Comparison of ENCODE assay signal across 15 cellular contexts in the genomic region with DNA sequence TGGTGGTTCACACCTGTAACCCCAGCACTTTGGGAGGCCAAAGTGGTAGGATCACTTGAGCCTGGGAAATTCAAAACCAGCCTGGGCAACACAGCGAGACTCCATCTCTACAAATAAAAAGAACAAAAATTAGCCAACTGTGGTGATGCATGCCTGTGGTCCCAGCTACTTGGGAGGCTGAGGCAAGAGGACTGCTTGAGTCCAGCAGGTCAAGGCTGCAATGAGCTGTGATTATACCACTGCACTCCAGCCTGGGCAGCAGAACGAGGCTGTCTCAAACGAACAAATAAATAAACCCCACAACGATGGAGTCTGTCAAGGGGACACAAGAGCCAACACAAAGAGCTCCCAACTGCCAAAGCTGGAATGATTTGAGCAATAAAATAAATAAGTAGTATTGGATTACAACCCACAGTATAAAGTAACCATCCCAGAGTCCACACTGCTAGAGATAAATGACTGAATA. TPM values are rescaled to one million over a fixed set of nuclear protein-coding genes. Genes with fewer than 3 reads are reported as not detected.
A peak's percentile ranks its signal among the peaks of the same experiment; 100 is the strongest.
DNase-seq lines count a peak whose midpoint lies in the region; ATAC-seq and TF ChIP-seq lines count a peak whose summit lies in the region.
"Had no signal": no experiment of that assay in that cellular context is flagged by ENCODE, and none has a peak within 500 bp of the region (broad histone marks: within the 10 kb centered on the region; RNA-seq: fewer than 3 reads in every experiment).

No MANE protein-coding gene starts in this region.

- H3K9me2 ChIP-seq in PC-3 (replicated peaks; ENCODE audit: low read length), result no peaks in the 10 kb centered on the region

- no peaks in the 10 kb centered on the region for H3K27me3 ChIP-seq in PC-3 (ENCODE audit: low read length)

- no peak overlapping the region for H3K9ac ChIP-seq in PC-3 (ENCODE audit: low read length)

- no peaks in the 10 kb centered on the region for H4K20me1 ChIP-seq in PC-3 (ENCODE audit: low read length)

- no peaks in the 10 kb centered on the region for H3K9me3 ChIP-seq in PC-3 (ENCODE audit: low read length)

- POLR2A ChIA-PET in PC-3 (lab: Charles Lee; ENCODE audit: unreplicated experiment), result no interaction called here
- POLR2A ChIA-PET in GM10248 (lab: Yijun Ruan, JAX), result no interaction called here

- H3F3A ChIP-seq in PC-3 (ENCODE audit: low read length, unreplicated experiment), result no peaks in the 10 kb centered on the region

- BruUV-seq in PC-3 (replicated peaks; lab: Mats Ljungman, UMichigan), result no TSS peak

- TF ChIP-seq CTCF in PC-3 (conservative IDR thresholded peaks at IDR 0.05; ENCODE audit: low read depth, low read length) (no peak), GM10248 (IDR thresholded peaks at IDR 0.05; ENCODE audit: control extremely low read depth, extremely low read depth, low read depth, missing control alignments) (no peak)

- H3K36me3 ChIP-seq in PC-3 (ENCODE audit: low read depth, low read length), result no peaks in the 10 kb centered on the region

- H3K79me2 ChIP-seq in PC-3 (ENCODE audit: low read length), result peaks cover 34% of the 10 kb centered on the region

- no peaks in the 10 kb centered on the region for H3K4me1 ChIP-seq in PC-3 (ENCODE audit: insufficient read depth, low read length)

- no peak overlapping the region for H3K27ac ChIP-seq in PC-3 (ENCODE audit: low read length)
- H3K27ac ChIP-seq: VCaP had no signal

- H3K4me3 ChIP-seq in PC-3 (ENCODE audit: low read length), result no peak overlapping the region

- H3K4me2 ChIP-seq in PC-3 (ENCODE audit: low read length), result no peak overlapping the region

- peak; percentile 17 for DNase-seq in NCI-H1105 treated with DMSO at 0.1 percent for 48 hours (lab: John Stamatoyannopoulos, UW)
- DNase-seq in NCI-H1105 (lab: John Stamatoyannopoulos, UW), result no peak
- no peak for DNase-seq in PC-3
- DNase-seq in iris pigment epithelial cell (ENCODE audit: low read depth), result peak; percentile 70
- peak; percentile 13 for DNase-seq in superior temporal gyrus (ENCODE audit: extremely low spot score)
- no peak for DNase-seq in SKM-1 treated with dmso at 0.1 percent for 144 hours (lab: John Stamatoyannopoulos, UW; ENCODE audit: unreplicated experiment)
- no peak for DNase-seq in GM10248 (ENCODE audit: extremely low spot score)
- DNase-seq in amygdala (lab: John Stamatoyannopoulos, UW), result no peak
- DNase-seq: dermis blood vessel endothelial cell, DMS153, foreskin melanocyte, naive B cell, NCI-H526 treated with DMSO at 0.1 percent for 48 hours, SIG-M5 had no signal

- peak; percentile 72 for ATAC-seq in PC-3

- intact Hi-C loops in PC-3 (cut with micrococcal nuclease), result no loop called here

- CTCF ChIA-PET in PC-3 (lab: Charles Lee), result no interaction called here
- CTCF ChIA-PET in GM10248 (lab: Yijun Ruan, JAX), result interaction anchor here (0.8 to 1.3 kb wide), 5 partner anchors 9 to 70 kb away, joined by 3 to 5 read pairs (median 3); no protein-coding TSS in a partner anchor

- no peak overlapping the region for H2AFZ ChIP-seq in PC-3 (ENCODE audit: low read length)

RNA-seq across cellular contexts. Expression of gene ZMYND8, which starts 13.5 kb away (rescaled TPM):
- 11.6 and 12.8 TPM in 2 replicates for total RNA-seq in PC-3 (2014; rRNA removed)

Comparison
In these comparisons a context has a peak if more than half of its experiments do, and no peak if none do; other contexts are left out.
1. DNase-seq: peak in NCI-H1105 treated with DMSO at 0.1 percent for 48 hours (single experiment), iris pigment epithelial cell (single experiment) and superior temporal gyrus (single experiment); none in NCI-H1105 (single experiment), PC-3 (single experiment), SKM-1 treated with dmso at 0.1 percent for 144 hours (single experiment), GM10248 (single experiment) and amygdala (0 of 56).